In the genomic region with DNA sequence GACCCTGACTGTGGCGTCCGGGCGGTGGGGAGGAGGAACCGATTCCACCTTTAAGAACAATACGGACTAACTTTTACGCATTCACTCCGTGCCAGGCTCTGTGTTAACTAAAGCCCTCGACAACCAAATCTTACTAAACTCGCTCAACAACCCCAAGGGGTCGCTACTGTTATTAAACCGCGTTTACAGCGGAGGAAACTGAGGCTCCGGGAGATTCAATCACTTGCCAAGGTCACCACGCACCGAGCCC, we compare ENCODE assay signal across 8 cellular contexts. TPM values are rescaled to one million over a fixed set of nuclear protein-coding genes. Genes with fewer than 3 reads are reported as not detected.
DNase-seq lines count a peak whose midpoint lies in the region; ATAC-seq and TF ChIP-seq lines count a peak whose summit lies in the region.

No MANE protein-coding gene starts in this region.

- H3K27ac Mint-ChIP-seq in mesothelial cell of epicardium: peak overlapping the region; percentile 86

- H3K27ac ChIP-seq in HUES64 (ENCODE audit: low read depth, low read length) (no peak overlapping the region), body of pancreas (peak overlapping the region in 3 of 4 donors; percentile 25 to 70 (median 60))

- H3K27me3 Mint-ChIP-seq in mesothelial cell of epicardium (ENCODE audit: low read depth): no peaks in the 10 kb centered on the region

- no peak for TF ChIP-seq POLR2A in body of pancreas (IDR thresholded peaks at IDR 0.05)

- no peaks in the 10 kb centered on the region for H3K9me3 Mint-ChIP-seq in mesothelial cell of epicardium

- peaks cover 20% of the 10 kb centered on the region for H3K36me3 Mint-ChIP-seq in mesothelial cell of epicardium

- no peak for TF ChIP-seq CTCF in body of pancreas (IDR thresholded peaks at IDR 0.05)
- no peak for TF ChIP-seq CTCF in mesothelial cell of epicardium (IDR thresholded peaks at IDR 0.05; ENCODE audit: unreplicated experiment)

- peak overlapping the region; percentile 78 for H3K4me3 Mint-ChIP-seq in mesothelial cell of epicardium

- H3K9me3 ChIP-seq in HUES64 (ENCODE audit: insufficient read depth, low read depth, low read length): peaks cover 7% of the 10 kb centered on the region
- no peaks in the 10 kb centered on the region for H3K9me3 ChIP-seq in body of pancreas

- peak; percentile 4 for DNase-seq in AG20443 (ENCODE audit: low spot score)
- no peak for DNase-seq in body of pancreas
- no peak for DNase-seq in mesothelial cell of epicardium (ENCODE audit: low spot score in 2 of 2, unreplicated experiment in 2 of 2)
- DNase-seq in islet precursor cell: no peak
- DNase-seq in epidermal melanocyte (ENCODE audit: insufficient read length, low spot score): no peak

- H3K9ac ChIP-seq in HUES64 (ENCODE audit: low read depth, low read length): 0 out of 2 replicates have a peak overlapping the region, but pooled peaks have one; percentile 26

- peaks cover 14% of the 10 kb centered on the region for H3K4me1 Mint-ChIP-seq in mesothelial cell of epicardium

- 15% methylated on average over 16 of the region's 16 CpGs for WGBS in HUES64
- WGBS in body of pancreas, 2 donors: 20 to 32% methylated on average over 8 to 16 of the region's 16 CpGs

- H3K4me1 ChIP-seq in HUES64 (ENCODE audit: insufficient read depth, low read length): peaks cover 3% of the 10 kb centered on the region; the same call in 1 of the 2 replicates
- peaks cover 26% of the 10 kb centered on the region for H3K4me1 ChIP-seq in body of pancreas

- H3K27me3 ChIP-seq in HUES64 (ENCODE audit: insufficient read depth, low read length): peaks cover 6% of the 10 kb centered on the region
- H3K27me3 ChIP-seq in body of pancreas: no peaks in the 10 kb centered on the region

- intact Hi-C loops in body of pancreas (cut with DNase I): loop anchor here (10.0 kb wide), 1 partner anchor 45 kb away; a partner anchor contains a TSS

- H3K4me3 ChIP-seq in HUES64 (ENCODE audit: low read length) (peak overlapping the region; percentile 69), body of pancreas (no peak overlapping the region)

- no peak for ATAC-seq in body of pancreas
- ATAC-seq in HG03469 (IDR thresholded peaks at IDR 0.05; ENCODE audit: unreplicated experiment): no peak
- ATAC-seq in HG02885 (IDR thresholded peaks at IDR 0.05; ENCODE audit: poor library complexity, unreplicated experiment): no peak

- H3K36me3 ChIP-seq in HUES64 (ENCODE audit: insufficient read depth, low read length): peaks cover 17% of the 10 kb centered on the region
- H3K36me3 ChIP-seq in body of pancreas (replicated peaks in 1 of 2; ENCODE audit: insufficient read depth in 1 of 2, low read depth in 2 of 2): no peaks in the 10 kb centered on the region

RNA-seq across cellular contexts. Expression of a gene that starts 1.2 kb away (rescaled TPM):
- 51.0 TPM for polyA plus RNA-seq in HUES64 (2013, experiment 1 of 2)
- polyA plus RNA-seq in HUES64 (2013, experiment 2 of 2): 57.8 TPM
- total RNA-seq in body of pancreas (10 to 100 TPM; 11.2 to 22.1 TPM), mesothelial cell of epicardium (67.8 to 74.2 TPM (median 74.0 TPM) in 3 replicates)

RNA-seq across cellular contexts. Expression of a gene that starts 3.8 kb away (rescaled TPM):
- polyA plus RNA-seq in HUES64 (2013, experiment 1 of 2): not detected
- polyA plus RNA-seq in HUES64 (2013, experiment 2 of 2): not detected
- total RNA-seq in body of pancreas (not detected), mesothelial cell of epicardium (0.45 to 0.90 TPM (median 0.58 TPM) in 3 replicates)

RNA-seq across cellular contexts. Expression of a gene that starts 16.8 kb away (rescaled TPM):
- 0.55 TPM for polyA plus RNA-seq in HUES64 (2013, experiment 1 of 2)
- 0.70 TPM for polyA plus RNA-seq in HUES64 (2013, experiment 2 of 2)
- total RNA-seq in body of pancreas (10 to 100 TPM; 21.1 to 25.7 TPM), mesothelial cell of epicardium (0.81 to 1.3 TPM (median 0.98 TPM) in 3 replicates)

RNA-seq across cellular contexts. Expression of a gene that starts 27.5 kb away (rescaled TPM):
- polyA plus RNA-seq in HUES64 (2013, experiment 1 of 2): 10.4 TPM
- polyA plus RNA-seq in HUES64 (2013, experiment 2 of 2): 16.7 TPM
- total RNA-seq in body of pancreas (10 to 100 TPM; 17.4 to 28.3 TPM), mesothelial cell of epicardium (2.0 to 2.4 TPM (median 2.3 TPM) in 3 replicates)

RNA-seq across cellular contexts. Expression of a gene that starts 28.2 kb away (rescaled TPM):
- 34.4 TPM for polyA plus RNA-seq in HUES64 (2013, experiment 1 of 2)
- 43.0 TPM for polyA plus RNA-seq in HUES64 (2013, experiment 2 of 2)
- total RNA-seq in body of pancreas: 10 to 100 TPM; 15.5 to 22.6 TPM
- 80.9 to 87.7 TPM (median 82.9 TPM) in 3 replicates for total RNA-seq in mesothelial cell of epicardium
